8 cellular contexts compared by ENCODE assay signal in the genomic region with DNA sequence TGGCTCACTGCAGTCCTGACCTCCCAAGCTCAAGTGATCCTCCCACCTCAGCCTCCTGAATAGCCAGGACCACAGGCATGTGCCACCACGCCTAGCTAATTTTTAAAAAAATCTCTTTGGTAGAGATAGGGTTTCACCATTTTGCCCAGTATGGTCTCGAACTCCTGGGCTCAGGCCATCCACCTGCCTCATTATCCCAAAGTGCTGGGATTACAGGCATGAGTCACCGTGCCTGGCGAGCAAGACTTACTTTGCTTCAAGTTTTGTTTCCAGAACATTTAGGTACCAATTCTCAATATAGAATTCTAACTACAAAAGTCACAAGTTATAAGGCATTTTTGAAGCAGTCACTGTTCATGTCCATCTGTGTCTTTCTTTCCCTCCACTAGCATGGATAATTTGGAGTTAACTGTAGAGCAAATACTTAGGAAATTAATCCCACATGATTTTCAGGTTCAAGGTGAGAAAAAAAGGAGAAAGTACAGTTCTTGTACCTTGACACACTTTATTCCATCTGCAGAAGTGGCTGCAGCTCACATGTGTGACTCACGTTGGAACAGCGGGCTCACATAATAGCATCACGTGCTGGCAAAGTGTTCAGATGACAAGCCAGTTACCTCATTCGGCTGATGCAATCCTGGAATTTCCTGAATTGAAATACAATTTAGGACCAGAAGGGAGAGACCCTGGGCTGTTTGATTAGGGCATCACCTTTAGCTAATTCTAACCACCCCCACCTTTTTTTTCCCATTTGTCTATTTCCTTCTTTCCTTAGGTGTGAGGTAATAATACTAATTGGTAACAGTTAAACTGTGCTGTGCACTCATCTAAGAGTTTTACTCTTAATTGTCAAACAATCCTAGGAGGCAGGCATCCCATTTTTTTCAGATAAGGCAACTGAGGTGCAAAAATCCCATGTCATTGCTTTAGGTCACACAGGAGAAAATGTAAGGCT. TPM values are rescaled to one million over a fixed set of nuclear protein-coding genes. Genes with fewer than 3 reads are reported as not detected.
A peak's percentile ranks its signal among the peaks of the same experiment; 100 is the strongest.
DNase-seq lines count a peak whose midpoint lies in the region; ATAC-seq, FAIRE-seq and TF ChIP-seq lines count a peak whose summit lies in the region.

No MANE protein-coding gene starts in this region.

- H3K36me3 ChIP-seq in K562 (ENCODE audit: control insufficient read depth, insufficient read depth, low read length) (no peaks in the 10 kb centered on the region), upper lobe of left lung (no peaks in the 10 kb centered on the region)

- H2AFZ ChIP-seq in K562 (ENCODE audit: low read depth, low read length): peak overlapping the region; percentile 66

- H3K27me3 Mint-ChIP-seq in CD14-positive monocyte (ENCODE audit: low read depth in 3 of 3): peaks cover 0 to 5% (median 0%) of the 10 kb centered on the region in 3 donors

- no peak overlapping the region for H3K4me3 Mint-ChIP-seq in CD14-positive monocyte

- TF ChIP-seq POLR2A in K562 (conservative IDR thresholded peaks at IDR 0.05): no peak
- TF ChIP-seq POLR2A in upper lobe of left lung (IDR thresholded peaks at IDR 0.05): no peak

- H3K27ac ChIP-seq in K562 (ENCODE audit: extremely low read depth, low read depth, low read length) (peak overlapping the region; percentile 24; the same call in 2 of the 3 replicates), upper lobe of left lung (peak overlapping the region; percentile 6 to 75 (median 66))

- no TSS peak for BruUV-seq in K562 (replicated peaks; lab: Mats Ljungman, UMichigan)

- no peaks in the 10 kb centered on the region for H3K79me2 ChIP-seq in K562 (ENCODE audit: control insufficient read depth, insufficient read depth, low read length)

- H3K27ac Mint-ChIP-seq in CD14-positive monocyte: no peak overlapping the region

- peak in 1 of 2 experiments; percentile 33; a peak in 2 of 4 replicates for TF ChIP-seq RAD21 in K562 (CRISPR knock-in tag; conservative IDR thresholded peaks at IDR 0.05 in 1 of 2, IDR thresholded peaks at IDR 0.05 in 1 of 2)

- CTCF ChIA-PET in K562 (lab: Yijun Ruan, JAX; ENCODE audit: low intra/inter-chr PET ratio): no interaction called here

- H3K9me3 ChIP-seq in K562 (replicated peaks; ENCODE audit: control insufficient read depth, insufficient read depth, low read depth, low read length) (no peaks in the 10 kb centered on the region), upper lobe of left lung (no peaks in the 10 kb centered on the region)

- no peak for FAIRE-seq in K562 (lab: Jason Lieb, UNC)

- peaks cover 6% of the 10 kb centered on the region for H3K4me1 Mint-ChIP-seq in CD14-positive monocyte

- no peaks in the 10 kb centered on the region for H3K36me3 Mint-ChIP-seq in CD14-positive monocyte

- H4K20me1 ChIP-seq in K562 (replicated peaks; ENCODE audit: control insufficient read depth, insufficient read depth, low read length): no peaks in the 10 kb centered on the region

- peak overlapping the region; percentile 24 for H3K4me2 ChIP-seq in K562 (ENCODE audit: insufficient read depth, low read length)

- TF ChIP-seq CTCF in K562 (IDR thresholded peaks at IDR 0.05 in 2 of 3, conservative IDR thresholded peaks at IDR 0.05 in 1 of 3; ENCODE audit: insufficient read depth in 2 of 3, low read depth in 1 of 3, low read length in 3 of 3): no peak
- no peak for TF ChIP-seq CTCF in upper lobe of left lung (IDR thresholded peaks at IDR 0.05)
- TF ChIP-seq CTCF in CD14-positive monocyte (IDR thresholded peaks at IDR 0.05): no peak

- 16% methylated on average over 8 of the region's 8 CpGs for WGBS in K562 (ENCODE audit: insufficient coverage, low coverage, missing lambda C conversion rate)
- WGBS in upper lobe of left lung, 2 donors: 49 to 51% methylated on average over 8 of the region's 8 CpGs

- in situ Hi-C loops in K562 (cut with MboI): no loop called here

- peak; percentile 77 for ATAC-seq in K562
- peak; percentile 51 for ATAC-seq in left colon
- peak; percentile 71 to 84 for ATAC-seq in upper lobe of left lung (ENCODE audit: low FRiP score in 2 of 2)
- no peak for ATAC-seq in HG03175 (IDR thresholded peaks at IDR 0.05; ENCODE audit: unreplicated experiment)
- ATAC-seq in GM18909 (IDR thresholded peaks at IDR 0.05; ENCODE audit: poor library complexity, unreplicated experiment): no peak

- H3K4me3 ChIP-seq in K562 (no peak overlapping the region), upper lobe of left lung (no peak overlapping the region)

- H3K9ac ChIP-seq in K562 (ENCODE audit: insufficient read depth in 1 of 2, low read depth in 2 of 2, low read length in 2 of 2): no peak overlapping the region

- no peaks in the 10 kb centered on the region for H3K27me3 ChIP-seq in K562 (ENCODE audit: control insufficient read depth in 2 of 2, insufficient read depth in 2 of 2, low read length in 2 of 2)
- no peaks in the 10 kb centered on the region for H3K27me3 ChIP-seq in upper lobe of left lung

- POLR2A ChIA-PET in K562 (lab: Yijun Ruan, JAX): interaction anchor here (0.5 to 1.4 kb wide), 5 partner anchors 8 to 205 kb away, joined by 3 read pairs; no protein-coding TSS in a partner anchor

- peaks cover 0 to 3% (median 0%) of the 10 kb centered on the region in 7 donors for H3K9me3 Mint-ChIP-seq in CD14-positive monocyte

- no peaks in the 10 kb centered on the region for H3K9me1 ChIP-seq in K562 (ENCODE audit: control insufficient read depth, insufficient read depth, low read length)

- intact Hi-C loops in K562 (cut with micrococcal nuclease): no loop called here
- intact Hi-C loops in left colon (cut with DNase I, micrococcal nuclease): no loop called here
- intact Hi-C loops in CD14-positive monocyte (cut with micrococcal nuclease): no loop called here

- TF ChIP-seq EP300 in K562 (IDR thresholded peaks at IDR 0.05; ENCODE audit: low read length) (peak; percentile 91), upper lobe of left lung (IDR thresholded peaks at IDR 0.05) (peak in 2 of 4 donors; percentile 90 to 98)

- DNase-seq in ELR (ENCODE audit: low read depth): peak; percentile 98
- DNase-seq in NCI-H1417 (lab: John Stamatoyannopoulos, UW): peak in 2 of 3 experiments; percentile 58 to 86
- DNase-seq in K562 (ENCODE audit: extremely low read depth in 1 of 4, low spot score in 3 of 4): peak in 1 of 4 experiments; percentile 47
- DNase-seq in left colon: peak; percentile 7 to 47
- peak in 1 of 2 donors; percentile 86 for DNase-seq in upper lobe of left lung
- DNase-seq in CD14-positive monocyte (ENCODE audit: low spot score): no peak

- H3K4me1 ChIP-seq in K562 (replicated peaks in 1 of 2; ENCODE audit: control insufficient read depth in 2 of 2, insufficient read depth in 2 of 2, low read length in 2 of 2) (peaks cover 0 to 16% of the 10 kb centered on the region in 2 experiments; a peak in 3 of 5 replicates), upper lobe of left lung (peaks cover 13 to 25% (median 21%) of the 10 kb centered on the region in 4 donors)

TF ChIP-seq in K562, 482 proteins besides CTCF, POLR2A, EP300 and RAD21 (continues in another document):
- TF ChIP-seq NFE2L1 (tag; IDR thresholded peaks at IDR 0.05; ENCODE audit: borderline replicate concordance, low read depth) (no peak), RBBP5 (IDR thresholded peaks at IDR 0.05; ENCODE audit: borderline replicate concordance, insufficient read depth, low read length, poor library complexity, severe bottlenecking) (no peak), GABPA (tag; conservative IDR thresholded peaks at IDR 0.05; ENCODE audit: low read depth) (no peak)
- TF ChIP-seq, protein P1, sequence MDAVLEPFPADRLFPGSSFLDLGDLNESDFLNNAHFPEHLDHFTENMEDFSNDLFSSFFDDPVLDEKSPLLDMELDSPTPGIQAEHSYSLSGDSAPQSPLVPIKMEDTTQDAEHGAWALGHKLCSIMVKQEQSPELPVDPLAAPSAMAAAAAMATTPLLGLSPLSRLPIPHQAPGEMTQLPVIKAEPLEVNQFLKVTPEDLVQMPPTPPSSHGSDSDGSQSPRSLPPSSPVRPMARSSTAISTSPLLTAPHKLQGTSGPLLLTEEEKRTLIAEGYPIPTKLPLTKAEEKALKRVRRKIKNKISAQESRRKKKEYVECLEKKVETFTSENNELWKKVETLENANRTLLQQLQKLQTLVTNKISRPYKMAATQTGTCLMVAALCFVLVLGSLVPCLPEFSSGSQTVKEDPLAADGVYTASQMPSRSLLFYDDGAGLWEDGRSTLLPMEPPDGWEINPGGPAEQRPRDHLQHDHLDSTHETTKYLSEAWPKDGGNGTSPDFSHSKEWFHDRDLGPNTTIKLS (IDR thresholded peaks at IDR 0.05; ENCODE audit: borderline replicate concordance, low read depth): no peak
- TF ChIP-seq, protein P2, sequence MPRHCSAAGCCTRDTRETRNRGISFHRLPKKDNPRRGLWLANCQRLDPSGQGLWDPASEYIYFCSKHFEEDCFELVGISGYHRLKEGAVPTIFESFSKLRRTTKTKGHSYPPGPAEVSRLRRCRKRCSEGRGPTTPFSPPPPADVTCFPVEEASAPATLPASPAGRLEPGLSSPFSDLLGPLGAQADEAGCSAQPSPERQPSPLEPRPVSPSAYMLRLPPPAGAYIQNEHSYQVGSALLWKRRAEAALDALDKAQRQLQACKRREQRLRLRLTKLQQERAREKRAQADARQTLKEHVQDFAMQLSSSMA (CRISPR knock-in tag; IDR thresholded peaks at IDR 0.05): no peak

RNA-seq across cellular contexts. Expression of gene NEDD4, which starts 46.9 kb away (rescaled TPM):
- total RNA-seq in K562 (2011; cell fraction: chromatin; rRNA removed; ENCODE audit: low replicate concordance): 13.0 and 37.1 TPM in 2 replicates
- total RNA-seq in K562 (2011; cell fraction: nucleolus; rRNA removed): 5.2 and 10.1 TPM in 2 replicates
- total RNA-seq in K562 (2011; cell fraction: nucleoplasm; rRNA removed): 16.2 and 17.3 TPM in 2 replicates
- 13.0 and 15.2 TPM in 2 replicates for total RNA-seq in K562 (2014; rRNA removed)
- 20.0 and 24.2 TPM in 2 replicates for total RNA-seq in K562 (2014; rRNA removed; fragmentation: Illumina TruSeq; extraction: Trizol)
- total RNA-seq in K562 (2015; rRNA removed; fragmentation: Illumina TruSeq; extraction: Trizol): 20.8 and 22.6 TPM in 2 replicates
- total RNA-seq in K562 (2021): 21.6 and 22.1 TPM in 2 replicates
- 12.5 and 17.3 TPM in 2 replicates for polyA plus RNA-seq in K562 (2011; rRNA removed)
- 4.1 and 5.5 TPM in 2 replicates for polyA plus RNA-seq in K562 (2011; cell fraction: cytosol; rRNA removed)
- polyA plus RNA-seq in K562 (2011; cell fraction: nucleus; rRNA removed): 6.9 and 9.1 TPM in 2 replicates
- 12.3 and 28.7 TPM in 2 replicates for polyA plus RNA-seq in K562 (2012)
- 18.7 and 23.7 TPM in 2 replicates for polyA plus RNA-seq in K562 (2014; fragmentation: Illumina TruSeq; extraction: Trizol)
- 10 to 100 TPM in 1 of 2 experiments, 1 to 10 TPM in 1; 7.2 to 12.2 TPM for polyA plus RNA-seq in K562 (2014; fragmentation: Nextera tagmentation; extraction: Ambion mirVana)
- 12.4 and 12.9 TPM in 2 replicates for polyA plus RNA-seq in K562 (2014; rRNA removed)
- polyA minus RNA-seq in K562 (2011; rRNA and poly(A)+ RNA removed): 26.9 and 27.0 TPM in 2 replicates
- polyA minus RNA-seq in K562 (2011; cell fraction: cytosol; rRNA and poly(A)+ RNA removed): 6.6 and 8.8 TPM in 2 replicates
- 9.3 and 16.9 TPM in 2 replicates for polyA minus RNA-seq in K562 (2011; cell fraction: nucleus; rRNA and poly(A)+ RNA removed)
- total RNA-seq in left colon: 10 to 100 TPM; 10.4 to 13.4 TPM
- total RNA-seq in upper lobe of left lung: 10 to 100 TPM in 3 of 6 donors, 1 to 10 TPM in 3; 8.4 to 18.8 (median 10.5) TPM
- 1 to 10 TPM; 1.2 to 3.8 TPM for polyA plus RNA-seq in CD14-positive monocyte

Comparison
In these comparisons a context has a peak if more than half of its experiments do, and no peak if none do; other contexts are left out.
1. ATAC-seq: peak in K562 (single experiment), left colon (single experiment) and upper lobe of left lung (2 of 2); none in HG03175 (single experiment) and GM18909 (single experiment).